In genomic region chr16:85602831-85603755, GRCh38 we compare ENCODE assay signal across 1 cellular context.
TF ChIP-seq lines count a peak whose summit lies in the region.

No MANE protein-coding gene starts in this region.

TF ChIP-seq in neural cell, 6 proteins besides CTCF, POLR2A, EP300 and RAD21 (continued from another document):
- TF ChIP-seq REST (IDR thresholded peaks at IDR 0.05; ENCODE audit: borderline replicate concordance) (no peak), POLR2AphosphoS5 (IDR thresholded peaks at IDR 0.05) (no peak)
